3 cellular contexts compared by ENCODE assay signal in the genomic region with DNA sequence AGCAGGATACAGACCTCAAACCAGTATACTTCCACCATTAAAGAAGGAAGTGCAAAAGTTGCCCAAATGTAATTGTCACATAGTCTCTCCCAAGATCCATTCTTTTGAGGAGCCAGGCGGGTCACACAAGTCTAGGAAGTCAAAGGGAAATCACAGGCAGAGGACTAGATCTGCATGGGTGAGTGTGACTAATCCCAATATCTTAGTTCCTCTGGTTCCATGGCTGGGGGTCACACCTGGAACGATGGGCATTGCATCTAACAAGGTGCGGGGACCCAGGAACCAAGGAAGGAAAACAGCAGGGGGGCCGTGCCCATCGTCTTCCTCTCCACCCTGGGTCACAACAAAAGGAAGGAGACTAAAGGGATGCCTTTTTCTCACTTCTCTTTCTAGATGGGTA.
"Had no signal": no experiment of that assay in that cellular context is flagged by ENCODE, and none has a peak within 500 bp of the region (broad histone marks: within the 10 kb centered on the region; RNA-seq: fewer than 3 reads in every experiment).

No MANE protein-coding gene starts in this region.

- FAIRE-seq: HTR-8/SVneo, K562 had no signal

- H3K27ac ChIP-seq: HL-60 had no signal

- H3K4me3 ChIP-seq: K562 had no signal

- ATAC-seq: K562 had no signal
